ENCODE assay signal across 25 cellular contexts in genomic region chr1:62423580-62424242, GRCh38. TPM values are rescaled to one million over a fixed set of nuclear protein-coding genes. Genes with fewer than 3 reads are reported as not detected.
DNase-seq lines count a peak whose midpoint lies in the region; ATAC-seq, FAIRE-seq and TF ChIP-seq lines count a peak whose summit lies in the region.
"Had no signal": no experiment of that assay in that cellular context is flagged by ENCODE, and none has a peak within 500 bp of the region (broad histone marks: within the 10 kb centered on the region; RNA-seq: fewer than 3 reads in every experiment).

No MANE protein-coding gene starts in this region.

- H3K9ac ChIP-seq in HepG2 (ENCODE audit: insufficient read depth, low read depth, low read length) (peak overlapping the region; percentile 58), K562 (ENCODE audit: insufficient read depth in 1 of 2, low read depth in 2 of 2, low read length in 2 of 2) (no peak overlapping the region), Karpas-422 (ENCODE audit: low read length) (no peak overlapping the region)

- in situ Hi-C loops in HepG2 (cut with HindIII; ENCODE audit: extremely low pct_ligation_motif_present, low pct_unique_long_range_greater_than_20kb), result no loop called here
- in situ Hi-C loops in K562 (cut with MboI), result no loop called here
- in situ Hi-C loops in transverse colon (cut with MboI; ENCODE audit: low pct_ligation_motif_present in 1 of 4, low pct_unique_long_range_greater_than_20kb in 1 of 4, low sequenced_read_pairs in 3 of 4), result no loop called here

- TF ChIP-seq POLR2A in HepG2 (IDR thresholded peaks at IDR 0.05; ENCODE audit: insufficient read depth in 1 of 2, low read depth in 2 of 2, low read length in 2 of 2) (no peak), right lobe of liver (IDR thresholded peaks at IDR 0.05) (no peak), K562 (conservative IDR thresholded peaks at IDR 0.05) (no peak), transverse colon (IDR thresholded peaks at IDR 0.05) (no peak)

- no peaks in the 10 kb centered on the region for H3K27me3 ChIP-seq in HepG2 (ENCODE audit: control insufficient read depth in 1 of 2, insufficient read depth in 2 of 2, low read length in 2 of 2)
- no peaks in the 10 kb centered on the region for H3K27me3 ChIP-seq in right lobe of liver
- H3K27me3 ChIP-seq in K562 (ENCODE audit: control insufficient read depth in 2 of 2, insufficient read depth in 2 of 2, low read length in 2 of 2), result peaks cover 0 to 9% of the 10 kb centered on the region in 2 experiments; a peak in 2 of 5 replicates
- no peaks in the 10 kb centered on the region for H3K27me3 ChIP-seq in transverse colon
- no peaks in the 10 kb centered on the region for H3K27me3 ChIP-seq in Karpas-422 (ENCODE audit: low read length)

- H3K27ac ChIP-seq in HepG2 (ENCODE audit: extremely low read length, insufficient read depth, low read length) (peak overlapping the region; percentile 83), right lobe of liver (no peak overlapping the region), K562 (ENCODE audit: extremely low read depth, low read depth, low read length) (no peak overlapping the region), transverse colon (no peak overlapping the region), Karpas-422 (ENCODE audit: low read length) (no peak overlapping the region)
- H3K27ac ChIP-seq: 22Rv1 had no signal

- TF ChIP-seq EP300 in HepG2 (IDR thresholded peaks at IDR 0.05; ENCODE audit: low read depth in 2 of 2, low read length in 2 of 2) (peak; percentile 68 to 93), HepG2 (CRISPR knock-in tag; IDR thresholded peaks at IDR 0.05; ENCODE audit: borderline replicate concordance) (peak; percentile 81), K562 (IDR thresholded peaks at IDR 0.05; ENCODE audit: low read length) (no peak), transverse colon (IDR thresholded peaks at IDR 0.05; ENCODE audit: low read depth) (no peak)

- TF ChIP-seq RAD21 in HepG2 (CRISPR knock-in tag; IDR thresholded peaks at IDR 0.05) (peak; percentile 14; the same call in 1 of the 2 replicates), K562 (CRISPR knock-in tag; conservative IDR thresholded peaks at IDR 0.05 in 1 of 2, IDR thresholded peaks at IDR 0.05 in 1 of 2) (no peak)

- H3K4me3 ChIP-seq in HepG2 (replicated peaks in 1 of 3; ENCODE audit: insufficient read depth in 1 of 3, low read depth in 2 of 3, low read length in 3 of 3) (peak overlapping the region in 2 of 3 experiments; percentile 25 to 51; a peak in 2 of 6 replicates), right lobe of liver (no peak overlapping the region), K562 (no peak overlapping the region), mucosa of descending colon (no peak overlapping the region), transverse colon (no peak overlapping the region), Karpas-422 (ENCODE audit: low read length) (no peak overlapping the region)

- WGBS in HepG2 (ENCODE audit: low lambda C conversion rate), result 41% methylated on average over 13 of the region's 14 CpGs
- 88% methylated on average over 14 of the region's 14 CpGs for WGBS in right lobe of liver (ENCODE audit: insufficient coverage, low coverage, low lambda C conversion rate, missing lambda C conversion rate)
- 71% methylated on average over 14 of the region's 14 CpGs for WGBS in K562 (ENCODE audit: insufficient coverage, low coverage, missing lambda C conversion rate)
- WGBS in transverse colon (ENCODE audit: low coverage in 1 of 2), 2 donors, result 71 to 86% methylated on average over 5 to 14 of the region's 14 CpGs

- peak; percentile 94 for FAIRE-seq in HepG2 (lab: Jason Lieb, UNC)
- FAIRE-seq in K562 (lab: Jason Lieb, UNC), result no peak
- FAIRE-seq: D721Med, GM18507 had no signal

- H3K4me1 ChIP-seq in HepG2 (ENCODE audit: insufficient read depth, low read length) (peaks cover 42% of the 10 kb centered on the region), right lobe of liver (no peaks in the 10 kb centered on the region), K562 (replicated peaks in 1 of 2; ENCODE audit: control insufficient read depth in 2 of 2, insufficient read depth in 2 of 2, low read length in 2 of 2) (peaks cover 0 to 13% of the 10 kb centered on the region in 2 experiments; a peak in 2 of 5 replicates), mucosa of descending colon (ENCODE audit: low read depth) (no peaks in the 10 kb centered on the region), transverse colon (peaks cover 0 to 4% (median 2%) of the 10 kb centered on the region in 4 donors), Karpas-422 (ENCODE audit: low read length) (peaks cover 5% of the 10 kb centered on the region)

- H3K9me3 ChIP-seq in HepG2 (ENCODE audit: low read length) (no peaks in the 10 kb centered on the region), right lobe of liver (no peaks in the 10 kb centered on the region), K562 (replicated peaks; ENCODE audit: control insufficient read depth, insufficient read depth, low read depth, low read length) (no peaks in the 10 kb centered on the region), mucosa of descending colon (no peaks in the 10 kb centered on the region), transverse colon (no peaks in the 10 kb centered on the region), Karpas-422 (ENCODE audit: low read length) (no peaks in the 10 kb centered on the region)

- ATAC-seq in HepG2 (peak; percentile 91), right lobe of liver (no peak), K562 (peak; percentile 65), mucosa of descending colon (peak; percentile 74)
- ATAC-seq: Right ventricle myocardium inferior had no signal

- CTCF ChIA-PET in HepG2 (lab: Yijun Ruan, JAX; ENCODE audit: low intra/inter-chr PET ratio, low total read pairs), result no interaction called here
- CTCF ChIA-PET in K562 (lab: Yijun Ruan, JAX; ENCODE audit: low intra/inter-chr PET ratio), result no interaction called here

- intact Hi-C loops in HepG2 (cut with micrococcal nuclease; ENCODE audit: unreplicated experiment) (no loop called here), right lobe of liver (cut with DNase I) (no loop called here), K562 (cut with micrococcal nuclease) (no loop called here), mucosa of descending colon (cut with DNase I, micrococcal nuclease) (no loop called here), transverse colon (cut with DNase I; ENCODE audit: low total_unique reads) (no loop called here)

- H3K36me3 ChIP-seq in HepG2 (replicated peaks in 1 of 2; ENCODE audit: control insufficient read depth in 1 of 2, insufficient read depth in 2 of 2, low read length in 2 of 2) (no peaks in the 10 kb centered on the region), right lobe of liver (no peaks in the 10 kb centered on the region), K562 (ENCODE audit: control insufficient read depth, insufficient read depth, low read length) (no peaks in the 10 kb centered on the region), mucosa of descending colon (ENCODE audit: low read depth) (no peaks in the 10 kb centered on the region), transverse colon (no peaks in the 10 kb centered on the region), Karpas-422 (ENCODE audit: insufficient read depth, low read length) (no peaks in the 10 kb centered on the region)

- no peaks in the 10 kb centered on the region for H3K9me1 ChIP-seq in K562 (ENCODE audit: control insufficient read depth, insufficient read depth, low read length)

- TF ChIP-seq CTCF in HepG2 (CRISPR knock-in tag; IDR thresholded peaks at IDR 0.05) (no peak), right lobe of liver (IDR thresholded peaks at IDR 0.05) (no peak), K562 (IDR thresholded peaks at IDR 0.05 in 2 of 3, conservative IDR thresholded peaks at IDR 0.05 in 1 of 3; ENCODE audit: insufficient read depth in 2 of 3, low read depth in 1 of 3, low read length in 3 of 3) (no peak), mucosa of descending colon (IDR thresholded peaks at IDR 0.05) (no peak), transverse colon (IDR thresholded peaks at IDR 0.05) (no peak)

- no peaks in the 10 kb centered on the region for H3K9me2 ChIP-seq in Karpas-422 (replicated peaks; ENCODE audit: insufficient read depth, low read length)

- no peaks in the 10 kb centered on the region for H3K79me2 ChIP-seq in HepG2 (ENCODE audit: insufficient read depth, low read length)
- no peaks in the 10 kb centered on the region for H3K79me2 ChIP-seq in K562 (ENCODE audit: control insufficient read depth, insufficient read depth, low read length)
- no peaks in the 10 kb centered on the region for H3K79me2 ChIP-seq in Karpas-422 (ENCODE audit: low read length)

- peak overlapping the region; percentile 71 for H3K4me2 ChIP-seq in HepG2 (ENCODE audit: low read depth, low read length)
- H3K4me2 ChIP-seq in K562 (ENCODE audit: insufficient read depth, low read length), result no peak overlapping the region
- no peak overlapping the region for H3K4me2 ChIP-seq in Karpas-422 (ENCODE audit: low read depth, low read length, poor library complexity, severe bottlenecking)

- BruUV-seq in HepG2 (replicated peaks; lab: Mats Ljungman, UMichigan), result TSS peak; percentile 100
- no TSS peak for BruUV-seq in K562 (replicated peaks; lab: Mats Ljungman, UMichigan)

- H2AFZ ChIP-seq in HepG2 (ENCODE audit: low read length) (peak overlapping the region; percentile 59), K562 (ENCODE audit: low read depth, low read length) (peak overlapping the region; percentile 3; the same call in 1 of the 2 replicates), Karpas-422 (ENCODE audit: low read length) (no peak overlapping the region)

- POLR2A ChIA-PET in HepG2 (lab: Yijun Ruan, JAX), result interaction anchor here (0.7 to 5.1 kb wide), 6 partner anchors 8 to 266 kb away, joined by 3 to 97 read pairs (median 4); partner anchors contain the start of gene USP1
- POLR2A ChIA-PET in K562 (lab: Yijun Ruan, JAX), result interaction anchor here (0.6 to 2.4 kb wide), 2 partner anchors 12 to 78 kb away, joined by 6 to 7 read pairs; no protein-coding TSS in a partner anchor

- H4K20me1 ChIP-seq in HepG2 (ENCODE audit: insufficient read depth, low read length), result no peaks in the 10 kb centered on the region
- H4K20me1 ChIP-seq in K562 (replicated peaks; ENCODE audit: control insufficient read depth, insufficient read depth, low read length), result no peaks in the 10 kb centered on the region
- no peaks in the 10 kb centered on the region for H4K20me1 ChIP-seq in Karpas-422 (ENCODE audit: insufficient read depth, low read depth, low read length)

- DNase-seq in HepG2 (ENCODE audit: low spot score), result peak; percentile 92
- no peak for DNase-seq in right lobe of liver
- DNase-seq in K562 (ENCODE audit: extremely low read depth in 1 of 4, low spot score in 3 of 4), result no peak
- DNase-seq in mucosa of descending colon, result peak in 1 of 3 donors; percentile 33
- peak; percentile 28 for DNase-seq in transverse colon
- no peak for DNase-seq in stimulated activated CD4-positive, alpha-beta T cell treated with anti-CD3 and anti-CD28 coated beads, Interleukin-4, amount 100 ng/mL, for 1 hour
- DNase-seq in NCI-H1417 treated with DMSO at 0.1 percent for 48 hours (lab: John Stamatoyannopoulos, UW), result no peak
- DNase-seq in Karpas-422, result no peak
- DNase-seq: AML-193; C1 segment of cervical spinal cord; CD8-positive, alpha-beta memory T cell; DMS53; GDM1; H9; MV-4-11; NCI-H1105 treated with DMSO at 0.1 percent for 48 hours; NCI-H1694; NCI-H2081; NCI-H2171 treated with DMSO at 0.1 percent for 48 hours; NCI-H446; NCI-H526 treated with DMSO at 0.1 percent for 48 hours had no signal

RNA-seq across cellular contexts. Expression of gene USP1, which starts 13.1 kb away (rescaled TPM):
- total RNA-seq in HepG2 (2016; rRNA removed; fragmentation: Illumina TruSeq; extraction: Trizol), result 64.6 and 91.7 TPM in 2 replicates
- 14.4 and 16.9 TPM in 2 replicates for total RNA-seq in HepG2 (2016; cell fraction: cytosol; rRNA removed; fragmentation: Illumina TruSeq; extraction: Trizol; ENCODE audit: low read depth)
- total RNA-seq in HepG2 (2016; cell fraction: insoluble cytoplasmic fraction; rRNA removed; fragmentation: Illumina TruSeq; extraction: Trizol), result 66.6 and 87.1 TPM in 2 replicates
- total RNA-seq in HepG2 (2016; cell fraction: membrane; rRNA removed; fragmentation: Illumina TruSeq; extraction: Trizol), result 39.3 and 41.3 TPM in 2 replicates
- total RNA-seq in HepG2 (2016; cell fraction: nucleus; rRNA removed; fragmentation: Illumina TruSeq; extraction: Trizol), result 45.6 and 46.4 TPM in 2 replicates
- 5.8 and 9.0 TPM in 2 replicates for polyA plus RNA-seq in HepG2 (2011; rRNA removed)
- polyA plus RNA-seq in HepG2 (2011; cell fraction: cytosol; rRNA removed), result 3.6 and 5.1 TPM in 2 replicates
- polyA plus RNA-seq in HepG2 (2011; cell fraction: nucleus; rRNA removed), result 4.0 and 4.1 TPM in 2 replicates
- 21.2 and 27.7 TPM in 2 replicates for polyA plus RNA-seq in HepG2 (2012)
- polyA plus RNA-seq in HepG2 (2016; cell fraction: cytosol; fragmentation: Illumina TruSeq; extraction: Trizol; ENCODE audit: low read depth), result 4.1 and 4.8 TPM in 2 replicates
- polyA plus RNA-seq in HepG2 (2016; cell fraction: insoluble cytoplasmic fraction; fragmentation: Illumina TruSeq; extraction: Trizol; ENCODE audit: low read depth), result 73.4 and 75.3 TPM in 2 replicates
- 17.2 and 18.4 TPM in 2 replicates for polyA plus RNA-seq in HepG2 (2016; cell fraction: membrane; fragmentation: Illumina TruSeq; extraction: Trizol; ENCODE audit: low read depth)
- 51.3 and 52.0 TPM in 2 replicates for polyA plus RNA-seq in HepG2 (2016; cell fraction: nucleus; fragmentation: Illumina TruSeq; extraction: Trizol; ENCODE audit: insufficient read depth, low read depth)
- 2.3 and 6.8 TPM in 2 replicates for polyA minus RNA-seq in HepG2 (2011; rRNA and poly(A)+ RNA removed; ENCODE audit: low replicate concordance)
- polyA minus RNA-seq in HepG2 (2011; cell fraction: cytosol; rRNA and poly(A)+ RNA removed), result 11.4 and 14.2 TPM in 2 replicates
- polyA minus RNA-seq in HepG2 (2011; cell fraction: nucleus; rRNA and poly(A)+ RNA removed), result 13.3 and 14.3 TPM in 2 replicates
- total RNA-seq in right lobe of liver, result 1 to 10 TPM; 4.9 to 8.4 (median 6.6) TPM
- 6.1 and 33.1 TPM in 2 replicates for total RNA-seq in K562 (2011; cell fraction: chromatin; rRNA removed; ENCODE audit: low replicate concordance)
- total RNA-seq in K562 (2011; cell fraction: nucleolus; rRNA removed), result 6.6 and 6.7 TPM in 2 replicates
- 13.1 and 21.0 TPM in 2 replicates for total RNA-seq in K562 (2011; cell fraction: nucleoplasm; rRNA removed)
- 50.5 and 51.7 TPM in 2 replicates for total RNA-seq in K562 (2014; rRNA removed)
- 87.9 and 109 TPM in 2 replicates for total RNA-seq in K562 (2014; rRNA removed; fragmentation: Illumina TruSeq; extraction: Trizol)
- 80.6 and 85.8 TPM in 2 replicates for total RNA-seq in K562 (2015; rRNA removed; fragmentation: Illumina TruSeq; extraction: Trizol)
- 52.4 and 59.4 TPM in 2 replicates for total RNA-seq in K562 (2021)
- 21.1 and 30.6 TPM in 2 replicates for polyA plus RNA-seq in K562 (2011; rRNA removed)
- polyA plus RNA-seq in K562 (2011; cell fraction: cytosol; rRNA removed), result 6.6 and 8.9 TPM in 2 replicates
- polyA plus RNA-seq in K562 (2011; cell fraction: nucleus; rRNA removed), result 6.4 and 8.3 TPM in 2 replicates
- 36.8 and 39.4 TPM in 2 replicates for polyA plus RNA-seq in K562 (2012)
- polyA plus RNA-seq in K562 (2014; fragmentation: Illumina TruSeq; extraction: Trizol), result 63.1 and 66.5 TPM in 2 replicates
- 10 to 100 TPM; 27.3 to 29.8 TPM for polyA plus RNA-seq in K562 (2014; fragmentation: Nextera tagmentation; extraction: Ambion mirVana)
- 33.5 and 36.2 TPM in 2 replicates for polyA plus RNA-seq in K562 (2014; rRNA removed)
- polyA minus RNA-seq in K562 (2011; rRNA and poly(A)+ RNA removed), result 37.4 and 48.2 TPM in 2 replicates
- polyA minus RNA-seq in K562 (2011; cell fraction: cytosol; rRNA and poly(A)+ RNA removed), result 20.0 and 23.4 TPM in 2 replicates
- polyA minus RNA-seq in K562 (2011; cell fraction: nucleus; rRNA and poly(A)+ RNA removed), result 8.1 and 13.9 TPM in 2 replicates
- 10 to 100 TPM; 21.9 to 27.8 (median 26.5) TPM for total RNA-seq in mucosa of descending colon
- total RNA-seq in transverse colon, result 10 to 100 TPM in 3 of 4 donors, 1 to 10 TPM in 1; 6.0 to 26.7 (median 25.0) TPM
- total RNA-seq in Karpas-422 (2014; rRNA removed; shearing (Covaris generic); ENCODE audit: low replicate concordance), result 26.1 and 37.5 TPM in 2 replicates

Comparison
In these comparisons a context has a peak if more than half of its experiments do, and no peak if none do; other contexts are left out.
1. ATAC-seq: peak in HepG2 (single experiment), K562 (single experiment) and mucosa of descending colon (single experiment); none in right lobe of liver (0 of 4).
2. DNase-seq: peak in HepG2 (single experiment) and transverse colon (single experiment); none in right lobe of liver (0 of 3), K562 (0 of 4), stimulated activated CD4-positive, alpha-beta T cell treated with anti-CD3 and anti-CD28 coated beads, Interleukin-4, amount 100 ng/mL, for 1 hour (single experiment), NCI-H1417 treated with DMSO at 0.1 percent for 48 hours (single experiment) and Karpas-422 (single experiment).
3. H3K4me3 ChIP-seq: peak in HepG2 (2 of 3); none in right lobe of liver (0 of 3), K562 (single experiment), mucosa of descending colon (single experiment), transverse colon (0 of 4) and Karpas-422 (single experiment).
4. Of the 241 proteins assayed by ChIP-seq in both HepG2 and K562: peak only in HepG2: AFF4, ARHGAP35, ARID2, ARID3A, ATF1, ATF2 and 112 more; only in K562: none; in both: ATF7, CEBPB, CEBPG and TRIM24; in neither: 109; mixed calls (peak in some experiments, not most) for 10.